ENCODE assay signal across 8 cellular contexts in genomic region chr11:112174789-112175595, GRCh38. TPM values are rescaled to one million over a fixed set of nuclear protein-coding genes. Genes with fewer than 3 reads are reported as not detected.
DNase-seq lines count a peak whose midpoint lies in the region; ATAC-seq and TF ChIP-seq lines count a peak whose summit lies in the region.

TSS of gene BCO2 (plus strand) at chr11:112175512. CDS start at chr11:112175602, 90 bp downstream.

- peak; percentile 62 for DNase-seq in G401 (ENCODE audit: low spot score)
- DNase-seq in NCI-H82 treated with DMSO at 0.1 percent for 48 hours (lab: John Stamatoyannopoulos, UW; ENCODE audit: unreplicated experiment) = peak; percentile 49
- DNase-seq in foreskin keratinocyte = peak; percentile 40 to 62
- DNase-seq in natural killer cell = peak; percentile 62
- peak in 45 of 49 donors; percentile 20 to 88 (median 69) for DNase-seq in substantia nigra (lab: John Stamatoyannopoulos, UW)

- H3K27ac ChIP-seq in foreskin keratinocyte (no peak within 1 kb of the TSS), substantia nigra (ENCODE audit: low read depth, low read length, poor library complexity, severe bottlenecking) (peak within 1 kb of the TSS; percentile 81)

- intact Hi-C loops in natural killer cell (cut with micrococcal nuclease) = loop anchor here (1.0 kb wide), 1 partner anchor 62 kb away; no protein-coding TSS in a partner anchor

- peak; percentile 97 for TF ChIP-seq CTCF in foreskin keratinocyte (conservative IDR thresholded peaks at IDR 0.05)
- TF ChIP-seq CTCF in natural killer cell (IDR thresholded peaks at IDR 0.05) = peak; percentile 82

- peak within 1 kb of the TSS; percentile 45 for H3K4me3 Mint-ChIP-seq in activated T-helper 17 cell treated with anti-CD3 and anti-CD28 coated beads, Interleukin-2, amount 50 U/mL, for 72 hours
- H3K4me3 Mint-ChIP-seq in natural killer cell = peak within 1 kb of the TSS; percentile 62

- peaks cover 7% of the 10 kb centered on the region for H3K4me1 Mint-ChIP-seq in activated T-helper 17 cell treated with anti-CD3 and anti-CD28 coated beads, Interleukin-2, amount 50 U/mL, for 72 hours
- H3K4me1 Mint-ChIP-seq in natural killer cell = peaks cover 42 to 45% of the 10 kb centered on the region in 2 donors

- peak within 1 kb of the TSS; percentile 51 for H3K27ac Mint-ChIP-seq in activated T-helper 17 cell treated with anti-CD3 and anti-CD28 coated beads, Interleukin-2, amount 50 U/mL, for 72 hours
- H3K27ac Mint-ChIP-seq in natural killer cell = peak within 1 kb of the TSS; percentile 47 to 74

- in situ Hi-C loops in G401 (cut with HindIII; ENCODE audit: low sequenced_read_pairs) = no loop called here

- ATAC-seq in HG02981 (IDR thresholded peaks at IDR 0.05; ENCODE audit: unreplicated experiment) (peak; percentile 58), foreskin keratinocyte (peak; percentile 91), natural killer cell (peak; percentile 86 to 91 (median 87)), HG03108 (IDR thresholded peaks at IDR 0.05; ENCODE audit: unreplicated experiment) (no peak)
- peak; percentile 93 for ATAC-seq in activated T-helper 17 cell treated with anti-CD3 and anti-CD28 coated beads, Interleukin-2, amount 50 U/mL, for 72 hours (replicated peaks)

- no peaks in the 10 kb centered on the region for H3K36me3 Mint-ChIP-seq in activated T-helper 17 cell treated with anti-CD3 and anti-CD28 coated beads, Interleukin-2, amount 50 U/mL, for 72 hours (ENCODE audit: low read depth)
- H3K36me3 Mint-ChIP-seq in natural killer cell = no peaks in the 10 kb centered on the region

- H3K27me3 ChIP-seq in foreskin keratinocyte = no peaks in the 10 kb centered on the region

- H3K4me1 ChIP-seq in foreskin keratinocyte = no peaks in the 10 kb centered on the region

- H3K9me3 Mint-ChIP-seq in activated T-helper 17 cell treated with anti-CD3 and anti-CD28 coated beads, Interleukin-2, amount 50 U/mL, for 72 hours = no peaks in the 10 kb centered on the region
- no peaks in the 10 kb centered on the region for H3K9me3 Mint-ChIP-seq in natural killer cell

- peaks cover 19% of the 10 kb centered on the region for H3K27me3 Mint-ChIP-seq in activated T-helper 17 cell treated with anti-CD3 and anti-CD28 coated beads, Interleukin-2, amount 50 U/mL, for 72 hours
- peaks cover 5 to 12% of the 10 kb centered on the region in 2 donors for H3K27me3 Mint-ChIP-seq in natural killer cell (ENCODE audit: low read depth in 2 of 2)

RNA-seq across cellular contexts. Expression of gene BCO2, which starts in this region (rescaled TPM):
- total RNA-seq in G401 (2014; rRNA removed; shearing (Covaris generic)) = 1.1 TPM in 1 of 2 replicates, not detected in the other
- 1 to 10 TPM; 2.4 to 5.0 TPM for total RNA-seq in activated T-helper 17 cell treated with anti-CD3 and anti-CD28 coated beads, Interleukin-2, amount 50 U/mL, for 72 hours
- total RNA-seq in foreskin keratinocyte (0.17 and 0.18 TPM in 2 replicates), natural killer cell (1 to 10 TPM; 3.9 to 7.2 (median 5.8) TPM)
- polyA plus RNA-seq in foreskin keratinocyte = 0.04 and 0.24 TPM in 2 replicates

Comparison
In these comparisons a context has a peak if more than half of its experiments do, and no peak if none do; other contexts are left out.
1. Peak in DNase-seq and ATAC-seq in foreskin keratinocyte; RNA of the gene not detected or under 1 TPM.